ENCODE assay signal across 18 cellular contexts in genomic region chr18:336753-337152, GRCh38.
A peak's percentile ranks its signal among the peaks of the same experiment; 100 is the strongest.
DNase-seq lines count a peak whose midpoint lies in the region; ATAC-seq and TF ChIP-seq lines count a peak whose summit lies in the region.
"Had no signal": no experiment of that assay in that cellular context is flagged by ENCODE, and none has a peak within 500 bp of the region (broad histone marks: within the 10 kb centered on the region; RNA-seq: fewer than 3 reads in every experiment).

No MANE protein-coding gene starts in this region.

- no peaks in the 10 kb centered on the region for H3K27me3 ChIP-seq in upper lobe of right lung
- no peaks in the 10 kb centered on the region for H3K27me3 ChIP-seq in effector memory CD4-positive, alpha-beta T cell (replicated peaks; ENCODE audit: control insufficient read depth, insufficient read depth, low read length, poor library complexity, severe bottlenecking)
- H3K27me3 ChIP-seq: BLaER1 had no signal

- peak overlapping the region; percentile 23; the same call in 1 of the 2 replicates for H3K27ac ChIP-seq in VCaP
- no peak overlapping the region for H3K27ac ChIP-seq in upper lobe of right lung
- no peak overlapping the region for H3K27ac ChIP-seq in effector memory CD4-positive, alpha-beta T cell (ENCODE audit: insufficient read depth, low read length, poor library complexity, severe bottlenecking)
- H3K27ac ChIP-seq: BLaER1 had no signal

- in situ Hi-C loops in GM13976 (cut with MboI; ENCODE audit: low sequenced_read_pairs, unreplicated experiment): no loop called here

- no peak overlapping the region for H3K4me3 ChIP-seq in upper lobe of right lung
- no peak overlapping the region for H3K4me3 ChIP-seq in effector memory CD4-positive, alpha-beta T cell (ENCODE audit: insufficient read depth, low read depth, low read length, poor library complexity, severe bottlenecking)
- H3K4me3 ChIP-seq: BLaER1 had no signal

- ATAC-seq in upper lobe of right lung (peak; percentile 70), HG02938 (IDR thresholded peaks at IDR 0.05; ENCODE audit: unreplicated experiment) (no peak)
- ATAC-seq: PC-3 had no signal

- peak; percentile 48 for DNase-seq in CD1c-positive myeloid dendritic cell (ENCODE audit: extremely low spot score)
- DNase-seq in NOMO-1 (lab: John Stamatoyannopoulos, UW; ENCODE audit: unreplicated experiment in 2 of 2): peak; percentile 17 to 45
- DNase-seq in upper lobe of right lung: no peak
- no peak for DNase-seq in GM13976 (ENCODE audit: low spot score)
- DNase-seq in effector memory CD4-positive, alpha-beta T cell: no peak
- DNase-seq: CD8-positive, alpha-beta memory T cell; KBM-7; NCI-H1105 treated with DMSO at 0.1 percent for 48 hours; NCI-H2029 treated with DMSO at 0.1 percent for 48 hours; NCI-H226; NCI-H524; NCI-H774; NK-92 treated with Interleukin-12 subunit alpha and Interleukin-12 subunit beta, amount 100 ng/mL, for 24 hours; PC-3; Right ventricle myocardium superior had no signal

- H3K4me1 ChIP-seq in upper lobe of right lung: peaks cover 11% of the 10 kb centered on the region
- H3K4me1 ChIP-seq in effector memory CD4-positive, alpha-beta T cell (ENCODE audit: control insufficient read depth, insufficient read depth, low read length, poor library complexity, severe bottlenecking): no peaks in the 10 kb centered on the region

- TF ChIP-seq CTCF in VCaP (conservative IDR thresholded peaks at IDR 0.05) (no peak), upper lobe of right lung (IDR thresholded peaks at IDR 0.05) (no peak), GM13976 (IDR thresholded peaks at IDR 0.05; ENCODE audit: borderline replicate concordance, control extremely low read depth, extremely low read depth, insufficient read depth, missing control alignments) (no peak)

- intact Hi-C loops in upper lobe of right lung (cut with DNase I): no loop called here

- H3K9me3 ChIP-seq in upper lobe of right lung: no peaks in the 10 kb centered on the region
- H3K9me3 ChIP-seq in effector memory CD4-positive, alpha-beta T cell (ENCODE audit: control insufficient read depth, low read length): no peaks in the 10 kb centered on the region
- H3K9me3 ChIP-seq: BLaER1 had no signal

- H3K36me3 ChIP-seq in upper lobe of right lung: no peaks in the 10 kb centered on the region
- H3K36me3 ChIP-seq in effector memory CD4-positive, alpha-beta T cell (ENCODE audit: control insufficient read depth, insufficient read depth, low read length): no peaks in the 10 kb centered on the region
- H3K36me3 ChIP-seq: BLaER1 had no signal

Comparison
In these comparisons a context has a peak if more than half of its experiments do, and no peak if none do; other contexts are left out.
1. DNase-seq: peak in CD1c-positive myeloid dendritic cell (single experiment) and NOMO-1 (2 of 2); none in upper lobe of right lung (single experiment), GM13976 (single experiment) and effector memory CD4-positive, alpha-beta T cell (0 of 3).